8 cellular contexts compared by ENCODE assay signal in genomic region chr6:137866914-137867684, GRCh38. TPM values are rescaled to one million over a fixed set of nuclear protein-coding genes. Genes with fewer than 3 reads are reported as not detected.
DNase-seq lines count a peak whose midpoint lies in the region; ATAC-seq and TF ChIP-seq lines count a peak whose summit lies in the region.

TNFAIP3 (plus strand) TSS chr6:137867259; CDS start chr6:137871228, 3,969 bp downstream.

- intact Hi-C loops in T-helper 2 cell treated with Interferon-gamma antibody and Interleukin-4, amounts not matched to agents 100 ng/mL and 5 ng/mL, for 36 hours (cut with micrococcal nuclease): loop anchor here (1.0 to 2.0 kb wide), 7 partner anchors 43 to 200 kb away; no protein-coding TSS in a partner anchor
- intact Hi-C loops in ascending aorta (cut with DNase I): loop anchor here (2.0 to 10.0 kb wide), 8 partner anchors 60 to 1580 kb away; partner anchors contain the start of genes BCLAF1, CCDC28A, HEBP2 and IFNGR1

- H3K9me3 ChIP-seq in ascending aorta: no peaks in the 10 kb centered on the region

- peak; percentile 48 to 90 (median 59) for TF ChIP-seq CTCF in ascending aorta (IDR thresholded peaks at IDR 0.05)

- peak; percentile 15 for DNase-seq in NCI-H1436 treated with DMSO at 0.1 percent for 48 hours (lab: John Stamatoyannopoulos, UW)
- peak; percentile 79 to 97 for DNase-seq in ascending aorta (ENCODE audit: low spot score in 2 of 2)
- peak; percentile 93 for DNase-seq in hepatic stellate cell (ENCODE audit: low spot score)
- peak; percentile 93 for DNase-seq in retina
- no peak for DNase-seq in cerebellar nuclear complex (lab: John Stamatoyannopoulos, UW)

- H3K36me3 ChIP-seq in ascending aorta: no peaks in the 10 kb centered on the region

- peak within 1 kb of the TSS; percentile 90 to 93 for H3K4me3 ChIP-seq in ascending aorta

- H3K27ac ChIP-seq in ascending aorta: peak within 1 kb of the TSS; percentile 82 to 89

- ATAC-seq in GM18499 (IDR thresholded peaks at IDR 0.05; ENCODE audit: insufficient read depth, unreplicated experiment) (peak; percentile 38), HG02870 (IDR thresholded peaks at IDR 0.05; ENCODE audit: unreplicated experiment) (peak; percentile 66)

- peaks cover 0 to 13% of the 10 kb centered on the region in 2 donors for H3K4me1 ChIP-seq in ascending aorta

- H3K27me3 ChIP-seq in ascending aorta: no peaks in the 10 kb centered on the region

RNA-seq across cellular contexts. Expression of gene TNFAIP3, which starts in this region (rescaled TPM):
- total RNA-seq in T-helper 2 cell treated with Interferon-gamma antibody and Interleukin-4, amounts not matched to agents 100 ng/mL and 5 ng/mL, for 36 hours: 52.6 and 53.9 TPM in 2 replicates
- total RNA-seq in ascending aorta: 24.5 TPM

Comparison
In these comparisons a context has a peak if more than half of its experiments do, and no peak if none do; other contexts are left out.
1. DNase-seq: peak in NCI-H1436 treated with DMSO at 0.1 percent for 48 hours (single experiment), ascending aorta (2 of 2), hepatic stellate cell (single experiment) and retina (single experiment); none in cerebellar nuclear complex (0 of 2).